In the genomic region with DNA sequence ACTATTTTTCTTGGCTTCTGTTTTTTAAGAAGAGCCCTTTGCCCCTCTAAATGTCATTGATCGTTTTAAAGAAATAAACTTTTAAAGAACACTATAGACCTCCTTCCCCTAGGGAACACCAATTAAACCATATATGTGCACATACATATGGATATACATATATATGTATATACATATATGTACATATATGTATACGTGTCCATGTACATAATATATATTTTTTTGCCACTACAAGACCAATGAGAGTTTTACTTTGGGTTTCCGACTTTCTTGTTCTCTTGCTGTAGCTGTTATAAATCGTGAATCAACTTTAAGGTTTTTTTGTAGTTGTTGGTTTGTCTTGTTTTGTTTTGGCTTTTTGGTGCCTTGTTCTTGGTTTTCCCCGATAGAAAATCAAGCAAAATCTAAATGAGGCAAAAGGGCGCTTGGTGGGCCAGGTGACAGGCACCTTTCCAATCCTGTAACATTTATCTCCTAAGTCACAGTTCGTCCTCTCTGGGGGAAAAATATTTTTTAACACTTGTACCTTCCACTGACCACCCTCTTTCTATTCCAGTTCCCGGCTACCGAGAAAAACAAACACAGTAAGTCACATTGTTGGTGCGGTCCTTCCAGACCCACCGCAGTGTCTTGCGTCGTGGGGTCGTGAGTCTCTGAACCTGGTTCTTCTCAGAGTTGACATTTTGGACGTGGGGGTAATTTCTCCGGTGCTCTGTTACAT, we compare ENCODE assay signal across 17 cellular contexts. TPM values are rescaled to one million over a fixed set of nuclear protein-coding genes. Genes with fewer than 3 reads are reported as not detected.
DNase-seq lines count a peak whose midpoint lies in the region; ATAC-seq and TF ChIP-seq lines count a peak whose summit lies in the region.
"Had no signal": no experiment of that assay in that cellular context is flagged by ENCODE, and none has a peak within 500 bp of the region (broad histone marks: within the 10 kb centered on the region; RNA-seq: fewer than 3 reads in every experiment).

No MANE protein-coding gene starts in this region.

- H3K4me3 ChIP-seq in AG04450 (ENCODE audit: low read depth, low read length), result peak overlapping the region; percentile 98
- H3K4me3 ChIP-seq in MG63, result peak overlapping the region; percentile 69
- peak overlapping the region; percentile 96 for H3K4me3 ChIP-seq in fibroblast of villous mesenchyme (ENCODE audit: low read depth, low read length)
- H3K4me3 ChIP-seq: pancreas had no signal

- CTCF ChIA-PET in AG04450 (lab: Charles Lee), result no interaction called here

- H3K27ac ChIP-seq in AG04450 (ENCODE audit: low read depth, low read length), result peak overlapping the region; percentile 91
- H3K27ac ChIP-seq: cardiac muscle cell, pancreas, WERI-Rb-1 had no signal

- H3K36me3 Mint-ChIP-seq in nephron progenitor cell (ENCODE audit: low read depth), result no peaks in the 10 kb centered on the region

- ATAC-seq in HG03442 (IDR thresholded peaks at IDR 0.05; ENCODE audit: unreplicated experiment), result no peak
- ATAC-seq: effector memory CD8-positive, alpha-beta T cell; pancreas had no signal

- H3K4me3 Mint-ChIP-seq in nephron progenitor cell, result peak overlapping the region; percentile 16
- H3K4me3 Mint-ChIP-seq: activated naive CD4-positive, alpha-beta T cell treated with anti-CD3 and anti-CD28 coated beads for 36 hours; effector memory CD8-positive, alpha-beta T cell had no signal

- POLR2A ChIA-PET in AG04450 (lab: Yijun Ruan, JAX), result interaction anchor here (3.3 kb wide), 1 partner anchor 118 kb away, joined by 14 read pairs; no protein-coding TSS in a partner anchor

- DNase-seq in AG04450 (ENCODE audit: low read depth, low spot score), result no peak
- no peak for DNase-seq in MG63
- no peak for DNase-seq in fibroblast of villous mesenchyme (ENCODE audit: low read depth)
- no peak for DNase-seq in nephron progenitor cell
- DNase-seq in cortex of kidney (lab: John Stamatoyannopoulos, UW), result no peak
- DNase-seq in GM13977 (ENCODE audit: low spot score), result no peak
- no peak for DNase-seq in activated CD4-positive, CD25-positive, alpha-beta regulatory T cell treated with anti-CD3 and anti-CD28 coated beads, Interleukin-2, amount 50 U/mL, for 72 hours
- DNase-seq: activated CD8-positive, alpha-beta memory T cell treated with anti-CD3 and anti-CD28 coated beads, Interleukin-2, amount 50 U/mL, for 4 hours; activated naive CD4-positive, alpha-beta T cell treated with anti-CD3 and anti-CD28 coated beads for 36 hours; effector memory CD8-positive, alpha-beta T cell; GF-D8; NCI-H2081; NCI-H526; WERI-Rb-1 had no signal

- TF ChIP-seq CTCF in AG04450 (IDR thresholded peaks at IDR 0.05; ENCODE audit: low read depth, low read length), result no peak
- TF ChIP-seq CTCF in fibroblast of villous mesenchyme (IDR thresholded peaks at IDR 0.05; ENCODE audit: insufficient read depth, low read depth, low read length), result no peak
- no peak for TF ChIP-seq CTCF in nephron progenitor cell (IDR thresholded peaks at IDR 0.05)
- no peak for TF ChIP-seq CTCF in GM13977 (IDR thresholded peaks at IDR 0.05; ENCODE audit: extremely low read depth, insufficient read depth, missing control alignments)

- H3K36me3 ChIP-seq in MG63, result peaks cover 67% of the 10 kb centered on the region
- H3K36me3 ChIP-seq: cardiac muscle cell, pancreas, WERI-Rb-1 had no signal

- no peaks in the 10 kb centered on the region for H3K9me3 Mint-ChIP-seq in nephron progenitor cell
- H3K9me3 Mint-ChIP-seq: activated naive CD4-positive, alpha-beta T cell treated with anti-CD3 and anti-CD28 coated beads for 36 hours; effector memory CD8-positive, alpha-beta T cell had no signal

- peaks cover 19% of the 10 kb centered on the region; the same call in 1 of the 2 replicates for H3K9me3 ChIP-seq in AG04450 (ENCODE audit: control insufficient read depth, insufficient read depth, low read length)
- H3K9me3 ChIP-seq in MG63, result no peaks in the 10 kb centered on the region
- H3K9me3 ChIP-seq: pancreas had no signal

- peaks cover 93% of the 10 kb centered on the region for H3K27me3 Mint-ChIP-seq in nephron progenitor cell (ENCODE audit: low read depth, poor library complexity)

- no peaks in the 10 kb centered on the region for H3K27me3 ChIP-seq in AG04450 (ENCODE audit: control insufficient read depth, insufficient read depth, low read length)
- no peaks in the 10 kb centered on the region for H3K27me3 ChIP-seq in MG63

- in situ Hi-C loops in GM13977 (cut with MboI; ENCODE audit: low pct_unique_long_range_greater_than_20kb, low sequenced_read_pairs, unreplicated experiment), result loop anchor here (10.0 to 25.0 kb wide), 3 partner anchors 50 to 703 kb away; a partner anchor contains a TSS

- peaks cover 30% of the 10 kb centered on the region for H3K4me1 Mint-ChIP-seq in nephron progenitor cell

- no peak overlapping the region for H3K27ac Mint-ChIP-seq in nephron progenitor cell
- H3K27ac Mint-ChIP-seq: activated naive CD4-positive, alpha-beta T cell treated with anti-CD3 and anti-CD28 coated beads for 36 hours; effector memory CD8-positive, alpha-beta T cell had no signal

RNA-seq across cellular contexts. Expression of a gene that starts 4.5 kb away (rescaled TPM):
- 61.0 and 65.1 TPM in 2 replicates for polyA plus RNA-seq in AG04450 (2011; rRNA removed)
- 56.9 and 66.0 TPM in 2 replicates for polyA minus RNA-seq in AG04450 (2011; rRNA and poly(A)+ RNA removed)
- 8.9 and 13.0 TPM in 2 replicates for total RNA-seq in MG63 (2014; rRNA removed; shearing (Covaris generic); ENCODE audit: low replicate concordance)
- 5.2 and 10.3 TPM in 2 replicates for total RNA-seq in fibroblast of villous mesenchyme
- total RNA-seq: activated naive CD4-positive, alpha-beta T cell treated with anti-CD3 and anti-CD28 coated beads for 36 hours had no signal

RNA-seq across cellular contexts. Expression of a gene that starts 40.2 kb away (rescaled TPM):
- 15.6 and 16.7 TPM in 2 replicates for polyA plus RNA-seq in AG04450 (2011; rRNA removed)
- 22.9 and 23.5 TPM in 2 replicates for polyA minus RNA-seq in AG04450 (2011; rRNA and poly(A)+ RNA removed)
- 40.8 and 43.8 TPM in 2 replicates for total RNA-seq in MG63 (2014; rRNA removed; shearing (Covaris generic); ENCODE audit: low replicate concordance)
- total RNA-seq in fibroblast of villous mesenchyme, result 11.6 and 14.7 TPM in 2 replicates

RNA-seq across cellular contexts. Expression of a gene that starts 51.8 kb away (rescaled TPM):
- polyA plus RNA-seq in AG04450 (2011; rRNA removed), result 0.79 and 1.6 TPM in 2 replicates
- polyA minus RNA-seq in AG04450 (2011; rRNA and poly(A)+ RNA removed), result 1.1 and 2.0 TPM in 2 replicates
- 4.6 and 7.1 TPM in 2 replicates for total RNA-seq in MG63 (2014; rRNA removed; shearing (Covaris generic); ENCODE audit: low replicate concordance)
- 0.64 TPM in 1 of 2 replicates, not detected in the other for total RNA-seq in fibroblast of villous mesenchyme
- total RNA-seq: activated naive CD4-positive, alpha-beta T cell treated with anti-CD3 and anti-CD28 coated beads for 36 hours had no signal
